ENCODE assay signal across 9 cellular contexts in genomic region chr19:10288662-10289166, GRCh38. TPM values are rescaled to one million over a fixed set of nuclear protein-coding genes. Genes with fewer than 3 reads are reported as not detected.
A peak's percentile ranks its signal among the peaks of the same experiment; 100 is the strongest.
DNase-seq lines count a peak whose midpoint lies in the region; ATAC-seq and TF ChIP-seq lines count a peak whose summit lies in the region.
"Had no signal": no experiment of that assay in that cellular context is flagged by ENCODE, and none has a peak within 500 bp of the region (broad histone marks: within the 10 kb centered on the region; RNA-seq: fewer than 3 reads in every experiment).

No MANE protein-coding gene starts in this region.

- in situ Hi-C loops in GM23248 (cut with MboI): no loop called here

- no peaks in the 10 kb centered on the region for H4K20me1 ChIP-seq in GM23248 (ENCODE audit: insufficient read depth)

- H3K27ac Mint-ChIP-seq in brain: peak overlapping the region in 2 of 5 experiments; percentile 81 to 85

- H3K27ac ChIP-seq in GM23248 (peak overlapping the region; percentile 68), mesodermal cell (ENCODE audit: low read depth, low read length, severe bottlenecking) (no peak overlapping the region)

- H3K4me3 ChIP-seq in BE2C (ENCODE audit: low read depth, low read length) (no peak overlapping the region), GM23248 (peak overlapping the region; percentile 72), mesodermal cell (ENCODE audit: extremely low read depth, insufficient read depth, low read length, poor library complexity, severe bottlenecking) (peak overlapping the region; percentile 24)

- no peak for TF ChIP-seq CTCF in BE2C (IDR thresholded peaks at IDR 0.05; ENCODE audit: low read depth, low read length)
- no peak for TF ChIP-seq CTCF in brain (conservative IDR thresholded peaks at IDR 0.05)

- H3K9me3 ChIP-seq in BE2C (no peaks in the 10 kb centered on the region; the same call in 1 of the 2 replicates), GM23248 (ENCODE audit: low read depth) (no peaks in the 10 kb centered on the region), mesodermal cell (ENCODE audit: control insufficient read depth, low read length) (no peaks in the 10 kb centered on the region)

- ATAC-seq in HG02981 (IDR thresholded peaks at IDR 0.05; ENCODE audit: unreplicated experiment) (no peak), HG02798 (IDR thresholded peaks at IDR 0.05; ENCODE audit: poor library complexity, unreplicated experiment) (no peak), GM18858 (IDR thresholded peaks at IDR 0.05; ENCODE audit: unreplicated experiment) (no peak)

- peaks cover 63% of the 10 kb centered on the region for H3K27me3 ChIP-seq in BE2C
- no peaks in the 10 kb centered on the region for H3K27me3 ChIP-seq in GM23248 (replicated peaks; ENCODE audit: insufficient read depth)

- H2AFZ ChIP-seq in GM23248: peak overlapping the region; percentile 76

- no peaks in the 10 kb centered on the region for H3K79me2 ChIP-seq in GM23248 (ENCODE audit: insufficient read depth)

- no peaks in the 10 kb centered on the region for H3K4me1 ChIP-seq in BE2C
- no peaks in the 10 kb centered on the region; the same call in 1 of the 2 replicates for H3K4me1 ChIP-seq in GM23248 (ENCODE audit: insufficient read depth)
- peaks cover 14% of the 10 kb centered on the region for H3K4me1 ChIP-seq in mesodermal cell (ENCODE audit: control insufficient read depth, insufficient read depth, low read length, poor library complexity, severe bottlenecking)

- H3K9ac ChIP-seq in GM23248: peak overlapping the region; percentile 70

- H3K36me3 ChIP-seq in BE2C: no peaks in the 10 kb centered on the region
- no peaks in the 10 kb centered on the region; the same call in 1 of the 2 replicates for H3K36me3 ChIP-seq in GM23248 (ENCODE audit: low read depth)
- H3K36me3 ChIP-seq in mesodermal cell (ENCODE audit: control insufficient read depth, insufficient read depth, low read length): no peaks in the 10 kb centered on the region

- WGBS in GM23248 (ENCODE audit: low coverage in 1 of 2, low lambda C conversion rate in 2 of 2, missing lambda C conversion rate in 2 of 2), 2 experiments: 4 to 5% methylated on average over 19 to 23 of the region's 23 CpGs
- WGBS in mesodermal cell (ENCODE audit: insufficient coverage in 2 of 2), 2 experiments: 3 to 6% methylated on average over 13 to 16 of the region's 23 CpGs

- peaks cover 0 to 15% (median 4%) of the 10 kb centered on the region in 5 experiments for H3K9me3 Mint-ChIP-seq in brain

- H3K4me3 Mint-ChIP-seq in brain: peak overlapping the region; percentile 86 to 95 (median 90)

- H3K36me3 Mint-ChIP-seq in brain: peaks cover 6% of the 10 kb centered on the region

- 0 out of 2 replicates have a peak, but pooled peaks cover 9% of the 10 kb centered on the region for H3F3A ChIP-seq in GM23248 (ENCODE audit: insufficient read depth)

- peak overlapping the region; percentile 80 for H3K4me2 ChIP-seq in GM23248 (ENCODE audit: unreplicated experiment)

- H3K9me2 ChIP-seq in GM23248 (ENCODE audit: insufficient read depth): no peaks in the 10 kb centered on the region

- H3K27me3 Mint-ChIP-seq in brain: peaks cover 100% of the 10 kb centered on the region

- H3K4me1 Mint-ChIP-seq in brain: peaks cover 47% of the 10 kb centered on the region

- DNase-seq in BE2C: peak; percentile 48
- peak; percentile 80 for DNase-seq in GM23248
- DNase-seq in OCI-M2 (lab: John Stamatoyannopoulos, UW; ENCODE audit: unreplicated experiment): peak; percentile 99

RNA-seq across cellular contexts. Expression of gene ICAM5, which starts 1.0 kb away (rescaled TPM):
- polyA plus RNA-seq in BE2C (2012; ENCODE audit: insufficient read depth, insufficient read length, low read depth): 0.99 TPM
- 45.4 and 48.7 TPM in 2 replicates for total RNA-seq in GM23248 (2014; rRNA removed; shearing (Covaris generic))
- polyA plus RNA-seq in GM23248 (2016; fragmentation: Nextera tagmentation; extraction: Ambion mirVana) (8.8 and 9.8 TPM in 2 replicates), brain (ENCODE audit: insufficient read depth, low read depth, low replicate concordance) (6.4 TPM)
- 2.5 TPM for polyA plus RNA-seq in mesodermal cell (2013, experiment 1 of 2)
- 0.86 TPM for polyA plus RNA-seq in mesodermal cell (2013, experiment 2 of 2)

RNA-seq across cellular contexts. Expression of gene ICAM4, which starts 2.0 kb away (rescaled TPM):
- 1.2 TPM for polyA plus RNA-seq in BE2C (2012; ENCODE audit: insufficient read depth, insufficient read length, low read depth)
- total RNA-seq in GM23248 (2014; rRNA removed; shearing (Covaris generic)): 1.1 and 3.7 TPM in 2 replicates
- polyA plus RNA-seq in GM23248 (2016; fragmentation: Nextera tagmentation; extraction: Ambion mirVana) (0.44 and 1.3 TPM in 2 replicates), brain (ENCODE audit: insufficient read depth, low read depth, low replicate concordance) (not detected)
- polyA plus RNA-seq in mesodermal cell (2013, experiment 1 of 2): 1.9 TPM
- 1.7 TPM for polyA plus RNA-seq in mesodermal cell (2013, experiment 2 of 2)
- total RNA-seq: LHCN-M2 had no signal

RNA-seq across cellular contexts. Expression of gene ICAM1, which starts 17.8 kb away (rescaled TPM):
- 0.54 TPM for polyA plus RNA-seq in BE2C (2012; ENCODE audit: insufficient read depth, insufficient read length, low read depth)
- total RNA-seq in GM23248 (2014; rRNA removed; shearing (Covaris generic)): 21.6 and 22.3 TPM in 2 replicates
- polyA plus RNA-seq in GM23248 (2016; fragmentation: Nextera tagmentation; extraction: Ambion mirVana): 23.6 and 24.4 TPM in 2 replicates
- 3.1 TPM for polyA plus RNA-seq in brain (ENCODE audit: insufficient read depth, low read depth, low replicate concordance)
- 6.0 TPM for polyA plus RNA-seq in mesodermal cell (2013, experiment 1 of 2)
- 4.5 TPM for polyA plus RNA-seq in mesodermal cell (2013, experiment 2 of 2)

RNA-seq across cellular contexts. Expression of gene ZGLP1, which starts 20.9 kb away (rescaled TPM):
- 8.0 TPM for polyA plus RNA-seq in BE2C (2012; ENCODE audit: insufficient read depth, insufficient read length, low read depth)
- 1.8 and 2.5 TPM in 2 replicates for total RNA-seq in GM23248 (2014; rRNA removed; shearing (Covaris generic))
- polyA plus RNA-seq in GM23248 (2016; fragmentation: Nextera tagmentation; extraction: Ambion mirVana): 1.4 and 1.8 TPM in 2 replicates
- 0.87 TPM for polyA plus RNA-seq in brain (ENCODE audit: insufficient read depth, low read depth, low replicate concordance)
- polyA plus RNA-seq in mesodermal cell (2013, experiment 1 of 2): 5.6 TPM
- polyA plus RNA-seq in mesodermal cell (2013, experiment 2 of 2): 1.7 TPM

RNA-seq across cellular contexts. Expression of gene FDX2, which starts 27.1 kb away (rescaled TPM):
- 105 TPM for polyA plus RNA-seq in BE2C (2012; ENCODE audit: insufficient read depth, insufficient read length, low read depth)
- 46.6 and 50.2 TPM in 2 replicates for total RNA-seq in GM23248 (2014; rRNA removed; shearing (Covaris generic))
- polyA plus RNA-seq in GM23248 (2016; fragmentation: Nextera tagmentation; extraction: Ambion mirVana): 48.9 and 49.2 TPM in 2 replicates
- polyA plus RNA-seq in brain (ENCODE audit: insufficient read depth, low read depth, low replicate concordance): 59.5 TPM
- 14.1 TPM for polyA plus RNA-seq in mesodermal cell (2013, experiment 1 of 2)
- polyA plus RNA-seq in mesodermal cell (2013, experiment 2 of 2): 13.8 TPM

Comparison
In these comparisons a context has a peak if more than half of its experiments do, and no peak if none do; other contexts are left out.
1. DNase-seq: peak in every context shown above with its lines; median percentile 99 in OCI-M2; 80 in GM23248; 48 in BE2C.